In genomic region chr19:6011206-6011605, GRCh38 we compare ENCODE assay signal across 21 cellular contexts. TPM values are rescaled to one million over a fixed set of nuclear protein-coding genes. Genes with fewer than 3 reads are reported as not detected.
DNase-seq lines count a peak whose midpoint lies in the region; ATAC-seq, FAIRE-seq and TF ChIP-seq lines count a peak whose summit lies in the region.
"Had no signal": no experiment of that assay in that cellular context is flagged by ENCODE, and none has a peak within 500 bp of the region (broad histone marks: within the 10 kb centered on the region; RNA-seq: fewer than 3 reads in every experiment).

No MANE protein-coding gene starts in this region.

- TF ChIP-seq CTCF in HepG2 (CRISPR knock-in tag; IDR thresholded peaks at IDR 0.05) = no peak
- TF ChIP-seq CTCF in vagina (IDR thresholded peaks at IDR 0.05) = no peak
- TF ChIP-seq CTCF in heart right ventricle (IDR thresholded peaks at IDR 0.05) = no peak

- no peak overlapping the region for H3K4me3 ChIP-seq in H7 (ENCODE audit: insufficient read depth, low read depth, low read length)
- H3K4me3 ChIP-seq in HepG2 (replicated peaks in 1 of 3; ENCODE audit: insufficient read depth in 1 of 3, low read depth in 2 of 3, low read length in 3 of 3) = peak overlapping the region in 1 of 3 experiments; percentile 5; a peak in 1 of 6 replicates
- H3K4me3 ChIP-seq in aorta (ENCODE audit: low read length in 2 of 2) = no peak overlapping the region
- no peak overlapping the region for H3K4me3 ChIP-seq in vagina
- no peak overlapping the region for H3K4me3 ChIP-seq in MG63
- no peak overlapping the region for H3K4me3 ChIP-seq in heart right ventricle

- CTCF ChIA-PET in HepG2 (lab: Yijun Ruan, JAX; ENCODE audit: low intra/inter-chr PET ratio, low total read pairs) = no interaction called here

- intact Hi-C loops in HepG2 (cut with micrococcal nuclease; ENCODE audit: unreplicated experiment) (no loop called here), aorta (cut with DNase I) (no loop called here), vagina (cut with DNase I) (no loop called here), heart right ventricle (cut with DNase I) (no loop called here)

- no peaks in the 10 kb centered on the region for H3K79me2 ChIP-seq in HepG2 (ENCODE audit: insufficient read depth, low read length)

- WGBS in HepG2 (ENCODE audit: low lambda C conversion rate) = no CpG with 5 or more reads among the region's 10 CpGs
- 79 to 85% methylated on average over 10 of the region's 10 CpGs for WGBS in aorta, 2 donors
- WGBS in heart right ventricle, 2 donors = 86 to 90% methylated on average over 10 of the region's 10 CpGs

- no peak for TF ChIP-seq POLR2A in HepG2 (IDR thresholded peaks at IDR 0.05; ENCODE audit: insufficient read depth in 1 of 2, low read depth in 2 of 2, low read length in 2 of 2)
- no peak for TF ChIP-seq POLR2A in vagina (IDR thresholded peaks at IDR 0.05)

- DNase-seq in H7 = peak; percentile 70
- peak; percentile 62 for DNase-seq in RPMI8226
- DNase-seq in HepG2 (ENCODE audit: low spot score) = no peak
- DNase-seq in aorta = peak; percentile 37 to 65
- DNase-seq in vagina (ENCODE audit: extremely low spot score in 2 of 2) = no peak
- DNase-seq in MG63 = no peak
- no peak for DNase-seq in heart right ventricle
- DNase-seq: DMS153, DND-41, H9, Karpas-422, MV-4-11, NCI-H1105, NCI-H1436 treated with DMSO at 0.1 percent for 48 hours, NCI-H187 treated with DMSO at 0.1 percent for 48 hours, NCI-H446 treated with DMSO at 0.1 percent for 48 hours, NCI-H526, SK-N-SH, SW 1271 had no signal

- H3K4me1 ChIP-seq in HepG2 (ENCODE audit: insufficient read depth, low read length) (peaks cover 47% of the 10 kb centered on the region), aorta (ENCODE audit: control insufficient read depth in 1 of 2, insufficient read depth in 2 of 2, low read length in 2 of 2) (no peaks in the 10 kb centered on the region), vagina (no peaks in the 10 kb centered on the region), heart right ventricle (no peaks in the 10 kb centered on the region)

- H3K9ac ChIP-seq in HepG2 (ENCODE audit: insufficient read depth, low read depth, low read length) = no peak overlapping the region
- H3K9ac ChIP-seq: SK-N-SH had no signal

- in situ Hi-C loops in HepG2 (cut with HindIII; ENCODE audit: extremely low pct_ligation_motif_present, low pct_unique_long_range_greater_than_20kb) = no loop called here

- no peaks in the 10 kb centered on the region for H4K20me1 ChIP-seq in HepG2 (ENCODE audit: insufficient read depth, low read length)

- H3K36me3 ChIP-seq in H7 (replicated peaks; ENCODE audit: control insufficient read depth, insufficient read depth, low read length) = no peaks in the 10 kb centered on the region
- H3K36me3 ChIP-seq in HepG2 (replicated peaks in 1 of 2; ENCODE audit: control insufficient read depth in 1 of 2, insufficient read depth in 2 of 2, low read length in 2 of 2) = no peaks in the 10 kb centered on the region
- H3K36me3 ChIP-seq in aorta (ENCODE audit: control insufficient read depth in 1 of 2, insufficient read depth in 2 of 2, low read length in 1 of 2) = no peaks in the 10 kb centered on the region
- peaks cover 0 to 15% of the 10 kb centered on the region in 2 donors for H3K36me3 ChIP-seq in vagina
- H3K36me3 ChIP-seq in MG63 = no peaks in the 10 kb centered on the region
- H3K36me3 ChIP-seq in heart right ventricle = peaks cover 0 to 51% (median 0%) of the 10 kb centered on the region in 9 donors

- H2AFZ ChIP-seq in HepG2 (ENCODE audit: low read length) = no peak overlapping the region

- no peak for ATAC-seq in HepG2
- ATAC-seq in aorta (ENCODE audit: low FRiP score) = no peak
- no peak for ATAC-seq in heart right ventricle

- H3K9me3 ChIP-seq in HepG2 (ENCODE audit: low read length) (no peaks in the 10 kb centered on the region), aorta (ENCODE audit: control insufficient read depth, low read length) (no peaks in the 10 kb centered on the region), vagina (no peaks in the 10 kb centered on the region), MG63 (no peaks in the 10 kb centered on the region), heart right ventricle (no peaks in the 10 kb centered on the region)
- H3K9me3 ChIP-seq: SK-N-SH had no signal

- POLR2A ChIA-PET in HepG2 (lab: Yijun Ruan, JAX) = no interaction called here

- H3K27ac ChIP-seq in HepG2 (ENCODE audit: extremely low read length, insufficient read depth, low read length) (no peak overlapping the region), aorta (ENCODE audit: low read depth in 1 of 2, low read length in 2 of 2) (no peak overlapping the region), vagina (no peak overlapping the region), heart right ventricle (no peak overlapping the region)
- H3K27ac ChIP-seq: HL-60 had no signal

- H3K27me3 ChIP-seq in H7 (ENCODE audit: control insufficient read depth, insufficient read depth, low read length) = no peaks in the 10 kb centered on the region
- peaks cover 0 to 6% of the 10 kb centered on the region in 2 experiments; a peak in 1 of 5 replicates for H3K27me3 ChIP-seq in HepG2 (ENCODE audit: control insufficient read depth in 1 of 2, insufficient read depth in 2 of 2, low read length in 2 of 2)
- no peaks in the 10 kb centered on the region for H3K27me3 ChIP-seq in aorta (ENCODE audit: control insufficient read depth in 1 of 2, insufficient read depth in 2 of 2, low read length in 1 of 2)
- H3K27me3 ChIP-seq in vagina = no peaks in the 10 kb centered on the region
- no peaks in the 10 kb centered on the region for H3K27me3 ChIP-seq in MG63
- no peaks in the 10 kb centered on the region for H3K27me3 ChIP-seq in heart right ventricle

- TF ChIP-seq EP300 in HepG2 (IDR thresholded peaks at IDR 0.05; ENCODE audit: low read depth in 2 of 2, low read length in 2 of 2) (no peak), HepG2 (CRISPR knock-in tag; IDR thresholded peaks at IDR 0.05; ENCODE audit: borderline replicate concordance) (no peak)

- no peak for FAIRE-seq in HepG2 (lab: Jason Lieb, UNC)
- FAIRE-seq: GM12892 had no signal

- TF ChIP-seq RAD21 in HepG2 (CRISPR knock-in tag; IDR thresholded peaks at IDR 0.05) = no peak

- peak overlapping the region; percentile 16 for H3K4me2 ChIP-seq in HepG2 (ENCODE audit: low read depth, low read length)
- H3K4me2 ChIP-seq: SK-N-SH had no signal

- BruUV-seq in HepG2 (replicated peaks; lab: Mats Ljungman, UMichigan) = no TSS peak

RNA-seq across cellular contexts. Expression of gene RANBP3, which starts 33.3 kb away (rescaled TPM):
- 73.7 and 79.7 TPM in 2 replicates for total RNA-seq in H7 (2014; rRNA removed; shearing (Covaris generic))
- total RNA-seq in HepG2 (2016; rRNA removed; fragmentation: Illumina TruSeq; extraction: Trizol) (37.2 and 39.5 TPM in 2 replicates), aorta (10 to 100 TPM; 57.9 to 63.2 TPM), vagina (110 TPM), heart right ventricle (10 to 100 TPM; 51.4 to 76.1 (median 63.3) TPM)
- 15.1 and 18.2 TPM in 2 replicates for total RNA-seq in HepG2 (2016; cell fraction: cytosol; rRNA removed; fragmentation: Illumina TruSeq; extraction: Trizol; ENCODE audit: low read depth)
- total RNA-seq in HepG2 (2016; cell fraction: insoluble cytoplasmic fraction; rRNA removed; fragmentation: Illumina TruSeq; extraction: Trizol) = 27.1 and 40.8 TPM in 2 replicates
- 19.4 and 20.4 TPM in 2 replicates for total RNA-seq in HepG2 (2016; cell fraction: membrane; rRNA removed; fragmentation: Illumina TruSeq; extraction: Trizol)
- 47.7 and 56.8 TPM in 2 replicates for total RNA-seq in HepG2 (2016; cell fraction: nucleus; rRNA removed; fragmentation: Illumina TruSeq; extraction: Trizol)
- polyA plus RNA-seq in HepG2 (2011; rRNA removed) (149 and 151 TPM in 2 replicates), aorta (10 to 100 TPM; 19.5 to 43.3 TPM), heart right ventricle (10 to 100 TPM; 29.5 to 45.2 TPM)
- polyA plus RNA-seq in HepG2 (2011; cell fraction: cytosol; rRNA removed) = 91.7 and 149 TPM in 2 replicates
- 233 and 293 TPM in 2 replicates for polyA plus RNA-seq in HepG2 (2011; cell fraction: nucleus; rRNA removed)
- 62.1 and 64.6 TPM in 2 replicates for polyA plus RNA-seq in HepG2 (2012)
- 10.3 and 11.7 TPM in 2 replicates for polyA plus RNA-seq in HepG2 (2016; cell fraction: cytosol; fragmentation: Illumina TruSeq; extraction: Trizol; ENCODE audit: low read depth)
- 53.5 and 62.0 TPM in 2 replicates for polyA plus RNA-seq in HepG2 (2016; cell fraction: insoluble cytoplasmic fraction; fragmentation: Illumina TruSeq; extraction: Trizol; ENCODE audit: low read depth)
- polyA plus RNA-seq in HepG2 (2016; cell fraction: membrane; fragmentation: Illumina TruSeq; extraction: Trizol; ENCODE audit: low read depth) = 18.2 and 24.3 TPM in 2 replicates
- polyA plus RNA-seq in HepG2 (2016; cell fraction: nucleus; fragmentation: Illumina TruSeq; extraction: Trizol; ENCODE audit: insufficient read depth, low read depth) = 127 and 170 TPM in 2 replicates
- 43.2 and 193 TPM in 2 replicates for polyA minus RNA-seq in HepG2 (2011; rRNA and poly(A)+ RNA removed; ENCODE audit: low replicate concordance)
- 76.9 and 86.6 TPM in 2 replicates for polyA minus RNA-seq in HepG2 (2011; cell fraction: cytosol; rRNA and poly(A)+ RNA removed)
- 74.3 and 80.3 TPM in 2 replicates for polyA minus RNA-seq in HepG2 (2011; cell fraction: nucleus; rRNA and poly(A)+ RNA removed)
- total RNA-seq in MG63 (2014; rRNA removed; shearing (Covaris generic); ENCODE audit: low replicate concordance) = 43.4 and 54.4 TPM in 2 replicates

Comparison
In these comparisons a context has a peak if more than half of its experiments do, and no peak if none do; other contexts are left out.
1. DNase-seq: peak in H7 (single experiment), RPMI8226 (single experiment) and aorta (2 of 2); none in HepG2 (single experiment), vagina (0 of 2), MG63 (single experiment) and heart right ventricle (0 of 2).